In genomic region chr17:66967867-66968543, GRCh38 we compare ENCODE assay signal across 25 cellular contexts. TPM values are rescaled to one million over a fixed set of nuclear protein-coding genes. Genes with fewer than 3 reads are reported as not detected.
A peak's percentile ranks its signal among the peaks of the same experiment; 100 is the strongest.
DNase-seq lines count a peak whose midpoint lies in the region; ATAC-seq, FAIRE-seq and TF ChIP-seq lines count a peak whose summit lies in the region.
"Had no signal": no experiment of that assay in that cellular context is flagged by ENCODE, and none has a peak within 500 bp of the region (broad histone marks: within the 10 kb centered on the region; RNA-seq: fewer than 3 reads in every experiment).

No MANE protein-coding gene starts in this region.

- H3K79me1 ChIP-seq in neuronal stem cell (ENCODE audit: low read depth, low read length) = no peaks in the 10 kb centered on the region

- no peak overlapping the region for H4K91ac ChIP-seq in neuronal stem cell (ENCODE audit: low read depth, low read length, poor library complexity)

- H3K27ac ChIP-seq in VCaP (peak overlapping the region; percentile 30; the same call in 1 of the 2 replicates), neuronal stem cell (replicated peaks; ENCODE audit: low read length) (no peak overlapping the region)
- H3K27ac ChIP-seq: ovary, skin epidermis, thyroid gland had no signal

- peaks cover 90% of the 10 kb centered on the region for H3K27me3 Mint-ChIP-seq in stimulated activated naive CD8-positive, alpha-beta T cell treated with anti-CD3 and anti-CD28 coated beads, Interleukin-15, amount 100 ng/mL, for 72 hours

- H3K36me3 ChIP-seq in neuronal stem cell (replicated peaks in 1 of 2; ENCODE audit: control insufficient read depth in 2 of 2, insufficient read depth in 2 of 2, low read length in 2 of 2) = peaks cover 0 to 34% of the 10 kb centered on the region in 2 donors
- H3K36me3 ChIP-seq: breast epithelium, ovary, thyroid gland had no signal

- FAIRE-seq in HTR-8/SVneo (lab: Jason Lieb, UNC) = peak; percentile 38
- FAIRE-seq: GM12878, keratinocyte, RCC 7860 had no signal

- H3K23ac ChIP-seq in neuronal stem cell (ENCODE audit: low read depth, low read length, poor library complexity) = no peak overlapping the region

- TF ChIP-seq CTCF in VCaP (conservative IDR thresholded peaks at IDR 0.05) = no peak

- H2BK15ac ChIP-seq in neuronal stem cell (ENCODE audit: low read length) = peak overlapping the region; percentile 30

- H2BK120ac ChIP-seq in neuronal stem cell (ENCODE audit: low read depth, low read length) = no peak overlapping the region

- no peak overlapping the region for H3K27ac Mint-ChIP-seq in stimulated activated naive CD8-positive, alpha-beta T cell treated with anti-CD3 and anti-CD28 coated beads, Interleukin-15, amount 100 ng/mL, for 72 hours
- H3K27ac Mint-ChIP-seq: activated B cell treated with CpG ODN at 0.5 μM for 24 hours; activated naive CD4-positive, alpha-beta T cell treated with anti-CD3 and anti-CD28 coated beads, Interleukin-2, amount 50 U/mL, for 24 hours; activated T-helper 17 cell treated with anti-CD3 and anti-CD28 coated beads, Interleukin-2, amount 50 U/mL, for 72 hours; stimulated activated naive CD8-positive, alpha-beta T cell treated with anti-CD3 and anti-CD28 coated beads, Interleukin-15, Interleukin-2, amounts not matched to agents 100 ng/mL and 50 ng/mL, for 24 hours had no signal

- no peaks in the 10 kb centered on the region for H3K9me3 Mint-ChIP-seq in stimulated activated naive CD8-positive, alpha-beta T cell treated with anti-CD3 and anti-CD28 coated beads, Interleukin-15, amount 100 ng/mL, for 72 hours
- H3K9me3 Mint-ChIP-seq: activated B cell treated with CpG ODN at 0.5 μM for 24 hours; activated naive CD4-positive, alpha-beta T cell treated with anti-CD3 and anti-CD28 coated beads, Interleukin-2, amount 50 U/mL, for 24 hours; activated T-helper 17 cell treated with anti-CD3 and anti-CD28 coated beads, Interleukin-2, amount 50 U/mL, for 72 hours; stimulated activated naive CD8-positive, alpha-beta T cell treated with anti-CD3 and anti-CD28 coated beads, Interleukin-15, Interleukin-2, amounts not matched to agents 100 ng/mL and 50 ng/mL, for 24 hours had no signal

- no peak overlapping the region for H3K18ac ChIP-seq in neuronal stem cell (ENCODE audit: low read length)

- DNase-seq in NCI-H524 (lab: John Stamatoyannopoulos, UW) (peak; percentile 64 to 82), NCI-H524 treated with DMSO at 0.1 percent for 48 hours (lab: John Stamatoyannopoulos, UW) (no peak), HTR-8/SVneo (ENCODE audit: insufficient read length, low spot score) (no peak), neuronal stem cell (ENCODE audit: low spot score) (no peak), iPS-NIHi7 (ENCODE audit: extremely low spot score) (no peak)
- DNase-seq in stimulated activated naive CD8-positive, alpha-beta T cell treated with anti-CD3 and anti-CD28 coated beads, Interleukin-15, amount 100 ng/mL, for 72 hours = no peak
- DNase-seq: ACHN; activated B cell treated with CpG ODN at 0.5 μM for 24 hours; activated CD4-positive, alpha-beta T cell treated with anti-CD3 and anti-CD28 coated beads, Interleukin-2, amount 50 U/mL, for 4 hours; activated CD8-positive, alpha-beta memory T cell treated with anti-CD3 and anti-CD28 coated beads, Interleukin-2, amount 50 U/mL, for 48 hours; amygdala; COR-L47; NCI-H187 treated with DMSO at 0.1 percent for 48 hours; NCI-H446 treated with DMSO at 0.1 percent for 48 hours; ovary; thyroid gland had no signal

- no peak overlapping the region for H3K9ac ChIP-seq in neuronal stem cell (ENCODE audit: low read depth, low read length, poor library complexity)

- H3K4ac ChIP-seq in neuronal stem cell (ENCODE audit: low read length) = no peak overlapping the region

- no peaks in the 10 kb centered on the region for H3K9me3 ChIP-seq in neuronal stem cell (replicated peaks in 1 of 2; ENCODE audit: control insufficient read depth in 2 of 2, insufficient read depth in 1 of 2, low read depth in 1 of 2, low read length in 2 of 2)
- H3K9me3 ChIP-seq: breast epithelium, ovary, thyroid gland had no signal

- H2BK12ac ChIP-seq in neuronal stem cell (ENCODE audit: low read length) = no peak overlapping the region

- peaks cover 16 to 20% of the 10 kb centered on the region in 2 donors for H3K4me1 ChIP-seq in neuronal stem cell (ENCODE audit: control insufficient read depth in 2 of 2, insufficient read depth in 1 of 2, low read depth in 1 of 2, low read length in 2 of 2)
- H3K4me1 ChIP-seq: breast epithelium had no signal

- no CpG with 5 or more reads among the region's 9 CpGs for WGBS in neuronal stem cell (ENCODE audit: extremely low coverage in 2 of 2, insufficient read length in 2 of 2, insufficient replicate concordance in 1 of 2), 2 donors

- no peak overlapping the region for H3K4me3 Mint-ChIP-seq in stimulated activated naive CD8-positive, alpha-beta T cell treated with anti-CD3 and anti-CD28 coated beads, Interleukin-15, amount 100 ng/mL, for 72 hours
- H3K4me3 Mint-ChIP-seq: activated B cell treated with CpG ODN at 0.5 μM for 24 hours; activated T-helper 17 cell treated with anti-CD3 and anti-CD28 coated beads, Interleukin-2, amount 50 U/mL, for 72 hours; stimulated activated naive CD8-positive, alpha-beta T cell treated with anti-CD3 and anti-CD28 coated beads, Interleukin-15, Interleukin-2, amounts not matched to agents 100 ng/mL and 50 ng/mL, for 24 hours had no signal

- H3K4me3 ChIP-seq in neuronal stem cell (ENCODE audit: low read length in 2 of 2) = no peak overlapping the region
- H3K4me3 ChIP-seq: breast epithelium, GM12878, ovary, skin epidermis, thyroid gland had no signal

- H4K8ac ChIP-seq in neuronal stem cell (ENCODE audit: low read depth, low read length) = no peak overlapping the region

- no peak overlapping the region for H3K14ac ChIP-seq in neuronal stem cell (ENCODE audit: low read length)

- ATAC-seq in stimulated activated naive CD8-positive, alpha-beta T cell treated with anti-CD3 and anti-CD28 coated beads, Interleukin-15, amount 100 ng/mL, for 72 hours = no peak
- ATAC-seq: activated T-helper 17 cell treated with anti-CD3 and anti-CD28 coated beads, Interleukin-2, amount 50 U/mL, for 72 hours; GM12878 had no signal

- no peak overlapping the region for H2AFZ ChIP-seq in neuronal stem cell (ENCODE audit: low read length)

- H3K4me2 ChIP-seq in neuronal stem cell (ENCODE audit: insufficient read depth, low read length, poor library complexity, severe bottlenecking) = no peak overlapping the region

- peak overlapping the region; percentile 59 for H2AK5ac ChIP-seq in neuronal stem cell (ENCODE audit: low read depth, low read length)

- peaks cover 3 to 44% (median 4%) of the 10 kb centered on the region in 3 experiments for H3K27me3 ChIP-seq in neuronal stem cell (ENCODE audit: control insufficient read depth in 3 of 3, insufficient read depth in 3 of 3, low read depth in 1 of 3, low read length in 3 of 3)
- H3K27me3 ChIP-seq: ovary had no signal

- no peak overlapping the region for H2BK5ac ChIP-seq in neuronal stem cell (ENCODE audit: low read length)

- H3K4me1 Mint-ChIP-seq in stimulated activated naive CD8-positive, alpha-beta T cell treated with anti-CD3 and anti-CD28 coated beads, Interleukin-15, amount 100 ng/mL, for 72 hours = peaks cover 23% of the 10 kb centered on the region
- H3K4me1 Mint-ChIP-seq: activated T-helper 17 cell treated with anti-CD3 and anti-CD28 coated beads, Interleukin-2, amount 50 U/mL, for 72 hours had no signal

RNA-seq across cellular contexts. Expression of gene CACNG4, which starts 3.5 kb away (rescaled TPM):
- polyA plus RNA-seq in neuronal stem cell (2013, experiment 1 of 2) = 8.3 TPM
- polyA plus RNA-seq in neuronal stem cell (2013, experiment 2 of 2) = 8.6 TPM
- polyA plus RNA-seq: keratinocyte had no signal

Comparison
In these comparisons a context has a peak if more than half of its experiments do, and no peak if none do; other contexts are left out.
1. DNase-seq: peak in NCI-H524 (2 of 2); none in NCI-H524 treated with DMSO at 0.1 percent for 48 hours (single experiment), HTR-8/SVneo (single experiment), neuronal stem cell (single experiment), stimulated activated naive CD8-positive, alpha-beta T cell treated with anti-CD3 and anti-CD28 coated beads, Interleukin-15, amount 100 ng/mL, for 72 hours (0 of 2) and iPS-NIHi7 (single experiment).